ENCODE assay signal across 12 cellular contexts in the genomic region with DNA sequence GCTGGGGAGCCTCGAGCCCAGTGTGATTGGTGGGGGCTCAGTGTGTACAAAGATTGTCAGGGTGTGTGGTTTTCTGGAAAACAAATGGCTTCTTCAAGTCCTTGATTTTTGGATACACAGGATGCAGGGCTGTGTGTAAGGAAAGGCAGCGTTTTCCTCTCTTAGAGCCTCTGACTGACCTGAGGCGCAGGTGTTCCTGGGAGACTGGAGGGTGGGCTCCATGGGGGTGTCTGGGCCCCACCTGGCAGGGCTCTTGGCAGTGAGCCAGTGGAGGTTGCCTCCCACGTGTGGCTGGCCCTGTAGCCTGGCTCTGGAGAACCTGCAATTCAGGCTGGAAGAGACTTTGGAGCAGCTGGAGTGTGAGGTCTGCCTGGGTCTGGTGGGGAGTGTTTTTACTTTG. TPM values are rescaled to one million over a fixed set of nuclear protein-coding genes. Genes with fewer than 3 reads are reported as not detected.
DNase-seq lines count a peak whose midpoint lies in the region; ATAC-seq, FAIRE-seq and TF ChIP-seq lines count a peak whose summit lies in the region.
"Had no signal": no experiment of that assay in that cellular context is flagged by ENCODE, and none has a peak within 500 bp of the region (broad histone marks: within the 10 kb centered on the region; RNA-seq: fewer than 3 reads in every experiment).

No MANE protein-coding gene starts in this region.

- no peaks in the 10 kb centered on the region for H3K27me3 Mint-ChIP-seq in activated naive CD8-positive, alpha-beta T cell treated with anti-CD3 and anti-CD28 coated beads, Interleukin-2, amount 10 ng/mL, durations not matched to agents 7 days and 5 days
- H3K27me3 Mint-ChIP-seq in neural progenitor cell (ENCODE audit: insufficient read depth, low read depth) (peaks cover 7% of the 10 kb centered on the region), T-cell (no peaks in the 10 kb centered on the region)
- H3K27me3 Mint-ChIP-seq: activated CD4-positive, alpha-beta T cell treated with anti-CD3 and anti-CD28 coated beads, Interleukin-2, amount 10 ng/mL, durations not matched to agents 24 days and 14 days had no signal

- no peaks in the 10 kb centered on the region for H3K36me3 ChIP-seq in neural progenitor cell

- H3K79me2 ChIP-seq in neural progenitor cell (ENCODE audit: low read depth) = peaks cover 97% of the 10 kb centered on the region

- H3K4me3 ChIP-seq in neural progenitor cell = no peak overlapping the region

- H2AFZ ChIP-seq in neural progenitor cell (replicated peaks) = no peak overlapping the region

- peaks cover 95% of the 10 kb centered on the region for H4K20me1 ChIP-seq in neural progenitor cell (ENCODE audit: low read depth)

- no peak overlapping the region for H3K4me2 ChIP-seq in neural progenitor cell

- H3K9me3 ChIP-seq in neural progenitor cell (ENCODE audit: low read depth) = no peaks in the 10 kb centered on the region

- POLR2A ChIA-PET in activated naive CD8-positive, alpha-beta T cell treated with anti-CD3 and anti-CD28 coated beads, Interleukin-2, amount 10 ng/mL, durations not matched to agents 7 days and 5 days (lab: Charles Lee) = no interaction called here
- POLR2A ChIA-PET in T-cell (lab: Charles Lee) = no interaction called here

- no peak overlapping the region for H3K4me3 Mint-ChIP-seq in activated naive CD8-positive, alpha-beta T cell treated with anti-CD3 and anti-CD28 coated beads, Interleukin-2, amount 10 ng/mL, durations not matched to agents 7 days and 5 days
- H3K4me3 Mint-ChIP-seq in neural progenitor cell (no peak overlapping the region), T-cell (peak overlapping the region in 1 of 3 donors; percentile 37)
- H3K4me3 Mint-ChIP-seq: activated CD4-positive, alpha-beta T cell treated with anti-CD3 and anti-CD28 coated beads, Interleukin-2, amount 10 ng/mL, durations not matched to agents 24 days and 14 days had no signal

- CTCF ChIA-PET in T-cell (lab: Charles Lee) = no interaction called here

- H3F3A ChIP-seq in neural progenitor cell (ENCODE audit: low read depth) = peaks cover 29% of the 10 kb centered on the region

- H3K4me1 Mint-ChIP-seq in activated naive CD8-positive, alpha-beta T cell treated with anti-CD3 and anti-CD28 coated beads, Interleukin-2, amount 10 ng/mL, durations not matched to agents 7 days and 5 days = peaks cover 34% of the 10 kb centered on the region
- H3K4me1 Mint-ChIP-seq in neural progenitor cell (peaks cover 36% of the 10 kb centered on the region), T-cell (peaks cover 65 to 71% (median 69%) of the 10 kb centered on the region in 3 donors)

- peak overlapping the region; percentile 13 for H3K27ac ChIP-seq in neural progenitor cell

- H3K4me1 ChIP-seq in neural progenitor cell = peaks cover 5% of the 10 kb centered on the region

- H3K27ac Mint-ChIP-seq in activated naive CD8-positive, alpha-beta T cell treated with anti-CD3 and anti-CD28 coated beads, Interleukin-2, amount 10 ng/mL, durations not matched to agents 7 days and 5 days = peak overlapping the region; percentile 19
- H3K27ac Mint-ChIP-seq in neural progenitor cell (no peak overlapping the region), T-cell (peak overlapping the region in 1 of 2 donors; percentile 27)
- H3K27ac Mint-ChIP-seq: activated CD4-positive, alpha-beta T cell treated with anti-CD3 and anti-CD28 coated beads, Interleukin-2, amount 10 ng/mL, durations not matched to agents 24 days and 14 days had no signal

- DNase-seq in COR-L47 (lab: John Stamatoyannopoulos, UW) = peak; percentile 88
- DNase-seq in NCI-H1417 (lab: John Stamatoyannopoulos, UW) = peak; percentile 47 to 92 (median 81)
- DNase-seq in activated naive CD8-positive, alpha-beta T cell treated with anti-CD3 and anti-CD28 coated beads, Interleukin-2, amount 10 ng/mL, durations not matched to agents 7 days and 5 days = no peak
- DNase-seq in neural progenitor cell (ENCODE audit: low spot score) = no peak
- no peak for DNase-seq in NCI-H446 treated with DMSO at 0.1 percent for 48 hours (lab: John Stamatoyannopoulos, UW)
- no peak for DNase-seq in T-cell
- DNase-seq in GM19239 (ENCODE audit: insufficient read length, low spot score) = no peak
- DNase-seq: activated CD4-positive, alpha-beta T cell treated with anti-CD3 and anti-CD28 coated beads, Interleukin-2, amount 10 ng/mL, durations not matched to agents 24 days and 14 days; anterior cingulate cortex; H7; Kasumi-1 had no signal

- peaks cover 13% of the 10 kb centered on the region for H3K36me3 Mint-ChIP-seq in activated naive CD8-positive, alpha-beta T cell treated with anti-CD3 and anti-CD28 coated beads, Interleukin-2, amount 10 ng/mL, durations not matched to agents 7 days and 5 days
- H3K36me3 Mint-ChIP-seq in neural progenitor cell (peaks cover 13% of the 10 kb centered on the region), T-cell (peaks cover 5% of the 10 kb centered on the region)

- no peaks in the 10 kb centered on the region for H3K27me3 ChIP-seq in neural progenitor cell

- no peak for ATAC-seq in activated naive CD8-positive, alpha-beta T cell treated with anti-CD3 and anti-CD28 coated beads, Interleukin-2, amount 10 ng/mL, durations not matched to agents 7 days and 5 days (ENCODE audit: low read depth)
- no peak for ATAC-seq in GM21723 (IDR thresholded peaks at IDR 0.05; ENCODE audit: unreplicated experiment)
- no peak for ATAC-seq in T-cell (replicated peaks in 1 of 4)

- no peak for FAIRE-seq in GM19239 (lab: Jason Lieb, UNC)

- no peak overlapping the region for H3K9ac ChIP-seq in neural progenitor cell

- TF ChIP-seq CTCF in neural progenitor cell (IDR thresholded peaks at IDR 0.05) = no peak

- H3K9me3 Mint-ChIP-seq in activated naive CD8-positive, alpha-beta T cell treated with anti-CD3 and anti-CD28 coated beads, Interleukin-2, amount 10 ng/mL, durations not matched to agents 7 days and 5 days = no peaks in the 10 kb centered on the region
- H3K9me3 Mint-ChIP-seq in neural progenitor cell (peaks cover 2% of the 10 kb centered on the region), T-cell (no peaks in the 10 kb centered on the region)
- H3K9me3 Mint-ChIP-seq: activated CD4-positive, alpha-beta T cell treated with anti-CD3 and anti-CD28 coated beads, Interleukin-2, amount 10 ng/mL, durations not matched to agents 24 days and 14 days had no signal

RNA-seq across cellular contexts. Expression of a gene that starts 5.0 kb away (rescaled TPM):
- total RNA-seq in activated naive CD8-positive, alpha-beta T cell treated with anti-CD3 and anti-CD28 coated beads, Interleukin-2, amount 10 ng/mL, durations not matched to agents 7 days and 5 days = 10 to 100 TPM; 59.6 to 60.8 TPM
- 28.1 and 45.9 TPM in 2 replicates for total RNA-seq in neural progenitor cell (ENCODE audit: low replicate concordance)
- total RNA-seq in T-cell = 10 to 100 TPM; 45.8 to 65.5 (median 61.9) TPM

Comparison
In these comparisons a context has a peak if more than half of its experiments do, and no peak if none do; other contexts are left out.
1. DNase-seq: peak in COR-L47 (single experiment) and NCI-H1417 (3 of 3); none in activated naive CD8-positive, alpha-beta T cell treated with anti-CD3 and anti-CD28 coated beads, Interleukin-2, amount 10 ng/mL, durations not matched to agents 7 days and 5 days (single experiment), neural progenitor cell (single experiment), NCI-H446 treated with DMSO at 0.1 percent for 48 hours (single experiment), T-cell (0 of 34) and GM19239 (single experiment).